Comparison of ENCODE assay signal across 9 cellular contexts in the genomic region with DNA sequence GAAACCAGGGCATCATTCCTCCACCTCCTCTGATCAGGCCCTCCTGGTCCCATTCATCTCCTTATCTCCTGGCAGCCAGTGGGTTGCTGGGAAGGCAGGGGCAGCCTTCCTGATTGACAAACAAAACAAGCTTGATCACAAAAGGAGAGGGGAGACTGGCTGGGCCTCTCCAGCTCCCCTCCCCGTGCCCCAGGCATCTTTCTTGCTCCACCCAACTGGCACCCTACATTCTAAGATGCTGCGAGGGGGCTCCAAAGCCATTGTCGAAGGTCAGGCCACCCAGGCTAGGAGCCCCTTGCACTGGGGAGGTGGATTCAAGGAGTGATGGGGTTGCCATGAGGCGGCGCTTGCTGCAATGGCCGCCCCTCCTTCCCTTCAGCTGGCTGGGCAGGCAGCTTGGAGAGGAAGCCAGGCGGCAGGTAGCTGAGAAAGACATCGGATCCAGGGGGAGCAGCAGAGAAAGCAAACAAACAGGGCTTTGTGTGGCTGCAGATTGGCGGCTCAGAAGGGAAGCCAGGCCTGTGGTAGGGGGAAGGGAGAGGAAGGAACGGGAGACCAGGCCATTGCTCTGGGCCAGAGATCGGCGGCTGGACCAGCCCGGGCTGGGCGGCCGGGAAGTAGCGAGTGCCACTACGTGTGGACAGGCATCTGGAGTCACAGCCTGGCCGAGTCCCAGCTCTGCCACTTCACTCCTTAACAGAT. TPM values are rescaled to one million over a fixed set of nuclear protein-coding genes. Genes with fewer than 3 reads are reported as not detected.
A peak's percentile ranks its signal among the peaks of the same experiment; 100 is the strongest.
DNase-seq lines count a peak whose midpoint lies in the region; ATAC-seq, FAIRE-seq and TF ChIP-seq lines count a peak whose summit lies in the region.
"Had no signal": no experiment of that assay in that cellular context is flagged by ENCODE, and none has a peak within 500 bp of the region (broad histone marks: within the 10 kb centered on the region; RNA-seq: fewer than 3 reads in every experiment).

No MANE protein-coding gene starts in this region.

- H3K79me2 ChIP-seq in K562 (ENCODE audit: control insufficient read depth, insufficient read depth, low read length), result peaks cover 90% of the 10 kb centered on the region

- no TSS peak for BruUV-seq in K562 (replicated peaks; lab: Mats Ljungman, UMichigan)

- peak overlapping the region; percentile 69 for H3K27ac Mint-ChIP-seq in activated T-cell treated with anti-CD3 and anti-CD28 coated beads, Interleukin-2, amount 50 U/mL, for 24 hours

- no peaks in the 10 kb centered on the region for H3K27me3 ChIP-seq in K562 (ENCODE audit: control insufficient read depth in 2 of 2, insufficient read depth in 2 of 2, low read length in 2 of 2)
- H3K27me3 ChIP-seq in stomach smooth muscle (ENCODE audit: control insufficient read depth in 1 of 2, insufficient read depth in 2 of 2, low read length in 2 of 2), result no peaks in the 10 kb centered on the region

- no peaks in the 10 kb centered on the region for H3K27me3 Mint-ChIP-seq in activated T-cell treated with anti-CD3 and anti-CD28 coated beads, Interleukin-2, amount 50 U/mL, for 24 hours

- no peaks in the 10 kb centered on the region for H3K9me3 Mint-ChIP-seq in activated T-cell treated with anti-CD3 and anti-CD28 coated beads, Interleukin-2, amount 50 U/mL, for 24 hours

- H2AFZ ChIP-seq in K562 (ENCODE audit: low read depth, low read length), result peak overlapping the region; percentile 41

- H3K27ac ChIP-seq in K562 (ENCODE audit: extremely low read depth, low read depth, low read length) (peak overlapping the region; percentile 84), stomach smooth muscle (ENCODE audit: low read length) (peak overlapping the region; percentile 94)

- H3K36me3 ChIP-seq in K562 (ENCODE audit: control insufficient read depth, insufficient read depth, low read length) (peaks cover 4% of the 10 kb centered on the region; the same call in 1 of the 3 replicates), stomach smooth muscle (ENCODE audit: control insufficient read depth in 2 of 2, insufficient read depth in 2 of 2, low read length in 2 of 2) (no peaks in the 10 kb centered on the region)

- 30% methylated on average over 10 of the region's 18 CpGs for WGBS in K562 (ENCODE audit: insufficient coverage, low coverage, missing lambda C conversion rate)

- H3K4me3 ChIP-seq in K562, result no peak overlapping the region
- H3K4me3 ChIP-seq in stomach smooth muscle (ENCODE audit: low read length in 2 of 2), result peak overlapping the region; percentile 49 to 83

- no peak overlapping the region for H3K4me3 Mint-ChIP-seq in activated T-cell treated with anti-CD3 and anti-CD28 coated beads, Interleukin-2, amount 50 U/mL, for 24 hours

- in situ Hi-C loops in K562 (cut with MboI), result no loop called here

- POLR2A ChIA-PET in K562 (lab: Yijun Ruan, JAX), result interaction anchor here (0.6 to 3.5 kb wide), 7 partner anchors 8 to 714 kb away, joined by 3 to 20 read pairs (median 3); no protein-coding TSS in a partner anchor

- TF ChIP-seq EP300 in K562 (IDR thresholded peaks at IDR 0.05; ENCODE audit: low read length), result no peak

- peaks cover 5% of the 10 kb centered on the region; the same call in 1 of the 2 replicates for H4K20me1 ChIP-seq in K562 (replicated peaks; ENCODE audit: control insufficient read depth, insufficient read depth, low read length)

- intact Hi-C loops in K562 (cut with micrococcal nuclease) (no loop called here), left colon (cut with DNase I, micrococcal nuclease) (no loop called here)

- TF ChIP-seq POLR2A in K562 (conservative IDR thresholded peaks at IDR 0.05), result no peak

- H3K9me3 ChIP-seq in K562 (replicated peaks; ENCODE audit: control insufficient read depth, insufficient read depth, low read depth, low read length) (no peaks in the 10 kb centered on the region), stomach smooth muscle (ENCODE audit: control insufficient read depth in 2 of 2, low read length in 2 of 2) (no peaks in the 10 kb centered on the region)

- FAIRE-seq in K562 (lab: Jason Lieb, UNC), result no peak
- FAIRE-seq: endometrium had no signal

- peak overlapping the region; percentile 77 for H3K4me2 ChIP-seq in K562 (ENCODE audit: insufficient read depth, low read length)

- peaks cover 26 to 41% of the 10 kb centered on the region in 2 experiments for H3K4me1 ChIP-seq in K562 (replicated peaks in 1 of 2; ENCODE audit: control insufficient read depth in 2 of 2, insufficient read depth in 2 of 2, low read length in 2 of 2)
- H3K4me1 ChIP-seq in stomach smooth muscle (ENCODE audit: control insufficient read depth, insufficient read depth, low read length), result peaks cover 72% of the 10 kb centered on the region

- peaks cover 5% of the 10 kb centered on the region for H3K36me3 Mint-ChIP-seq in activated T-cell treated with anti-CD3 and anti-CD28 coated beads, Interleukin-2, amount 50 U/mL, for 24 hours (ENCODE audit: low read depth)

- no peak for TF ChIP-seq RAD21 in K562 (CRISPR knock-in tag; conservative IDR thresholded peaks at IDR 0.05 in 1 of 2, IDR thresholded peaks at IDR 0.05 in 1 of 2)

- ATAC-seq in K562 (peak; percentile 28), left colon (peak; percentile 43), HG03175 (IDR thresholded peaks at IDR 0.05; ENCODE audit: unreplicated experiment) (no peak)
- ATAC-seq in activated CD4-positive, CD25-positive, alpha-beta regulatory T cell treated with anti-CD3 and anti-CD28 coated beads, Interleukin-2, amount 50 U/mL, for 24 hours, result no peak

- no peaks in the 10 kb centered on the region for H3K9me1 ChIP-seq in K562 (ENCODE audit: control insufficient read depth, insufficient read depth, low read length)

- H3K9ac ChIP-seq in K562 (ENCODE audit: insufficient read depth in 1 of 2, low read depth in 2 of 2, low read length in 2 of 2) (peak overlapping the region; percentile 76 to 91), stomach smooth muscle (ENCODE audit: low read length in 2 of 2) (peak overlapping the region; percentile 79 to 86)

- CTCF ChIA-PET in K562 (lab: Yijun Ruan, JAX; ENCODE audit: low intra/inter-chr PET ratio), result no interaction called here

- H3K4me1 Mint-ChIP-seq in activated T-cell treated with anti-CD3 and anti-CD28 coated beads, Interleukin-2, amount 50 U/mL, for 24 hours (ENCODE audit: low read depth), result peaks cover 87% of the 10 kb centered on the region

- no peak for DNase-seq in activated T-cell treated with anti-CD3 and anti-CD28 coated beads, Interleukin-2, amount 50 U/mL, for 24 hours
- DNase-seq in activated T-cell treated with anti-CD3 and anti-CD28 coated beads, Interleukin-2, amount 50 U/mL, for 1 hour, result no peak
- peak; percentile 33 to 37 for DNase-seq in NCI-H524 (lab: John Stamatoyannopoulos, UW)
- no peak for DNase-seq in K562 (ENCODE audit: extremely low read depth in 1 of 4, low spot score in 3 of 4)
- DNase-seq in left colon, result peak in 1 of 2 donors; percentile 58

- no peak for TF ChIP-seq CTCF in K562 (IDR thresholded peaks at IDR 0.05 in 2 of 3, conservative IDR thresholded peaks at IDR 0.05 in 1 of 3; ENCODE audit: insufficient read depth in 2 of 3, low read depth in 1 of 3, low read length in 3 of 3)

TF ChIP-seq in K562, 482 proteins besides CTCF, POLR2A, EP300 and RAD21:
- TF ChIP-seq RBM17 (IDR thresholded peaks at IDR 0.05; ENCODE audit: borderline replicate concordance, low read depth, low read length), result no peak
- TF ChIP-seq YY1 (IDR thresholded peaks at IDR 0.05; ENCODE audit: borderline replicate concordance in 1 of 3, control insufficient read depth in 1 of 3, extremely low read depth in 1 of 3, insufficient read depth in 3 of 3, insufficient read length in 1 of 3, insufficient replicate concordance in 2 of 3, low read depth in 1 of 3, low read length in 2 of 3), result peak; percentile 24 to 46 (median 36)
- TF ChIP-seq ZNF584 (CRISPR knock-in tag; IDR thresholded peaks at IDR 0.05; ENCODE audit: low read depth), result no peak
- TF ChIP-seq, protein P1, sequence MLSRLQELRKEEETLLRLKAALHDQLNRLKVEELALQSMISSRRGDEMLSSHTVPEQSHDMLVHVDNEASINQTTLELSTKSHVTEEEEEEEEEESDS (CRISPR knock-in tag; IDR thresholded peaks at IDR 0.05), result no peak
- no peak for TF ChIP-seq PHF20 (IDR thresholded peaks at IDR 0.05; ENCODE audit: partially characterized antibody)

RNA-seq across cellular contexts. Expression of a gene that starts 12.1 kb away (rescaled TPM):
- 33.0 and 41.0 TPM in 2 replicates for total RNA-seq in K562 (2011; cell fraction: chromatin; rRNA removed; ENCODE audit: low replicate concordance)
- 18.6 and 19.2 TPM in 2 replicates for total RNA-seq in K562 (2011; cell fraction: nucleolus; rRNA removed)
- total RNA-seq in K562 (2011; cell fraction: nucleoplasm; rRNA removed), result 22.3 and 33.5 TPM in 2 replicates
- total RNA-seq in K562 (2014; rRNA removed), result 5.5 and 10.0 TPM in 2 replicates
- total RNA-seq in K562 (2014; rRNA removed; fragmentation: Illumina TruSeq; extraction: Trizol), result 5.1 and 5.5 TPM in 2 replicates
- 6.6 and 6.8 TPM in 2 replicates for total RNA-seq in K562 (2015; rRNA removed; fragmentation: Illumina TruSeq; extraction: Trizol)
- total RNA-seq in K562 (2021), result 19.9 and 20.4 TPM in 2 replicates
- 3.7 and 3.8 TPM in 2 replicates for polyA plus RNA-seq in K562 (2011; rRNA removed)
- polyA plus RNA-seq in K562 (2011; cell fraction: cytosol; rRNA removed), result 2.2 and 3.1 TPM in 2 replicates
- polyA plus RNA-seq in K562 (2011; cell fraction: nucleus; rRNA removed), result 7.1 and 11.1 TPM in 2 replicates
- 8.0 and 9.8 TPM in 2 replicates for polyA plus RNA-seq in K562 (2012)
- polyA plus RNA-seq in K562 (2014; fragmentation: Illumina TruSeq; extraction: Trizol), result 6.6 and 8.6 TPM in 2 replicates
- 1 to 10 TPM in 1 of 2 experiments, under 1 TPM in 1; 0.68 to 1.5 TPM for polyA plus RNA-seq in K562 (2014; fragmentation: Nextera tagmentation; extraction: Ambion mirVana)
- 10.0 and 11.9 TPM in 2 replicates for polyA plus RNA-seq in K562 (2014; rRNA removed)
- 2.4 and 3.1 TPM in 2 replicates for polyA minus RNA-seq in K562 (2011; rRNA and poly(A)+ RNA removed)
- 5.2 and 6.3 TPM in 2 replicates for polyA minus RNA-seq in K562 (2011; cell fraction: cytosol; rRNA and poly(A)+ RNA removed)
- 3.5 and 4.8 TPM in 2 replicates for polyA minus RNA-seq in K562 (2011; cell fraction: nucleus; rRNA and poly(A)+ RNA removed)
- total RNA-seq in left colon, result 10 to 100 TPM; 15.8 to 23.8 TPM

Comparison
In these comparisons a context has a peak if more than half of its experiments do, and no peak if none do; other contexts are left out.
1. DNase-seq: peak in NCI-H524 (2 of 2); none in activated T-cell treated with anti-CD3 and anti-CD28 coated beads, Interleukin-2, amount 50 U/mL, for 24 hours (single experiment), activated T-cell treated with anti-CD3 and anti-CD28 coated beads, Interleukin-2, amount 50 U/mL, for 1 hour (single experiment) and K562 (0 of 4).
2. ATAC-seq: peak in K562 (single experiment) and left colon (single experiment); none in HG03175 (single experiment) and activated CD4-positive, CD25-positive, alpha-beta regulatory T cell treated with anti-CD3 and anti-CD28 coated beads, Interleukin-2, amount 50 U/mL, for 24 hours (0 of 2).